ENCODE assay signal across 8 cellular contexts in the genomic region with DNA sequence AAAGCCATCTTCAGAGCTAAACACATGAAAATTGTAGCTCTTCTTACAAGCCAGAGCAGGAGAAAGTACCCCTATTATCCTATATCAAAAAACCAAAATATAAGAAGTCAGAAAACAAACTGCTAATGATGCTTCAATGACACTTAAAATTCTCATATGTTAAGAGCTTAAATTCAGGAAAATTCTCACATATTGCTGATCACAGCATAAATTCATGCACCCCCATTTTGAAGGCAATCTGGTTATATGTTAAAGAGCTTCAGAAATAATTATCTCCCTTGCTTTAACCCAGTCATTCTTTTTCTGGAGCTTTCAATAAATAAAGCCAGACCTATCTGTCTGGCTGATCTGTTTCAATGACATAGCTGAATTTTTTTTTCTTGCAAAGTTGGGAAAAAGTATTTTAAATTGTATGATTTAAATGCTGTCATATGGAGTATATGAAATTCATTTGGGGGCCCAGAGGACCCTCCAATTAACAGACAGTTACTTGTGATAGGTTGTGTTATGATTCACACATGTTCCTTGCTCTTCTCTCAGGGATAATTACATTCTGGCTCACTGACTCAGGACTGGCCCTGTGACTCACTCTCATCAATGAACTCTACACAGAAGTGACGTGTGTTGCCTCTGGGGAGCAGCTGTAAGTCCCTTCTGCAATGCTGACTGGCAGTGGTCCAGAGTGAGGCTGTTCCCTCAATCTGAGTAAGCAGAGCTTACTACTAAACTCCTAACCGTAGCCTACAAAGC.
A peak's percentile ranks its signal among the peaks of the same experiment; 100 is the strongest.
DNase-seq lines count a peak whose midpoint lies in the region; ATAC-seq and TF ChIP-seq lines count a peak whose summit lies in the region.

No MANE protein-coding gene starts in this region.

- intact Hi-C loops in activated CD8-positive, alpha-beta T cell treated with anti-CD3 and anti-CD28 coated beads for 36 hours (cut with micrococcal nuclease): no loop called here

- in situ Hi-C loops in SK-MEL-5 (cut with HindIII; ENCODE audit: low pct_unique_long_range_greater_than_20kb, low sequenced_read_pairs): no loop called here

- H3K36me3 Mint-ChIP-seq in activated CD8-positive, alpha-beta T cell treated with anti-CD3 and anti-CD28 coated beads for 36 hours (ENCODE audit: low read depth): no peaks in the 10 kb centered on the region

- CTCF ChIA-PET in activated CD8-positive, alpha-beta T cell treated with anti-CD3 and anti-CD28 coated beads for 36 hours (lab: Charles Lee): no interaction called here

- H3K27me3 Mint-ChIP-seq in activated CD8-positive, alpha-beta T cell treated with anti-CD3 and anti-CD28 coated beads for 36 hours: no peaks in the 10 kb centered on the region

- no peak overlapping the region for H3K4me3 ChIP-seq in fibroblast of villous mesenchyme (ENCODE audit: low read depth, low read length)

- ATAC-seq in HG02623 (IDR thresholded peaks at IDR 0.05; ENCODE audit: unreplicated experiment): peak; percentile 83
- ATAC-seq in activated CD8-positive, alpha-beta T cell treated with anti-CD3 and anti-CD28 coated beads for 36 hours: no peak

- no peaks in the 10 kb centered on the region for H3K4me1 Mint-ChIP-seq in activated CD8-positive, alpha-beta T cell treated with anti-CD3 and anti-CD28 coated beads for 36 hours (ENCODE audit: low read depth)

- no peaks in the 10 kb centered on the region for H3K9me3 Mint-ChIP-seq in activated CD8-positive, alpha-beta T cell treated with anti-CD3 and anti-CD28 coated beads for 36 hours

- TF ChIP-seq CTCF in GM10266 (IDR thresholded peaks at IDR 0.05; ENCODE audit: control insufficient read depth, insufficient read depth, low read depth, missing control alignments) (no peak), fibroblast of villous mesenchyme (IDR thresholded peaks at IDR 0.05; ENCODE audit: insufficient read depth, low read depth, low read length) (no peak)
- TF ChIP-seq CTCF in activated CD8-positive, alpha-beta T cell treated with anti-CD3 and anti-CD28 coated beads for 36 hours (IDR thresholded peaks at IDR 0.05): no peak

- DNase-seq in GM10266 (ENCODE audit: extremely low spot score) (peak; percentile 10), NCI-H1092 treated with DMSO at 0.1 percent for 48 hours (lab: John Stamatoyannopoulos, UW) (peak; percentile 82), SK-MEL-5 (ENCODE audit: low read depth, low spot score) (peak; percentile 100), fibroblast of villous mesenchyme (ENCODE audit: low read depth) (peak; percentile 100), occipital lobe (lab: John Stamatoyannopoulos, UW) (peak; percentile 73)
- DNase-seq in activated CD8-positive, alpha-beta T cell treated with anti-CD3 and anti-CD28 coated beads for 36 hours: no peak
- DNase-seq in activated CD8-positive, alpha-beta memory T cell treated with anti-CD3 and anti-CD28 coated beads for 24 hours: no peak

- no peak overlapping the region for H3K27ac Mint-ChIP-seq in activated CD8-positive, alpha-beta T cell treated with anti-CD3 and anti-CD28 coated beads for 36 hours

- no peak overlapping the region for H3K4me3 Mint-ChIP-seq in activated CD8-positive, alpha-beta T cell treated with anti-CD3 and anti-CD28 coated beads for 36 hours

- POLR2A ChIA-PET in activated CD8-positive, alpha-beta T cell treated with anti-CD3 and anti-CD28 coated beads for 36 hours (lab: Charles Lee): no interaction called here

Comparison
In these comparisons a context has a peak if more than half of its experiments do, and no peak if none do; other contexts are left out.
1. DNase-seq: peak in GM10266 (single experiment), NCI-H1092 treated with DMSO at 0.1 percent for 48 hours (single experiment), SK-MEL-5 (single experiment), fibroblast of villous mesenchyme (single experiment) and occipital lobe (single experiment); none in activated CD8-positive, alpha-beta T cell treated with anti-CD3 and anti-CD28 coated beads for 36 hours (single experiment) and activated CD8-positive, alpha-beta memory T cell treated with anti-CD3 and anti-CD28 coated beads for 24 hours (single experiment).